1 cellular context compared by ENCODE assay signal in genomic region chr4:109815151-109816081, GRCh38.
A peak's percentile ranks its signal among the peaks of the same experiment; 100 is the strongest.
TF ChIP-seq lines count a peak whose summit lies in the region.

GAR1 (plus strand) TSS chr4:109815762; CDS start chr4:109816165, 403 bp downstream.

TF ChIP-seq in K562, 482 proteins besides CTCF, POLR2A, EP300 and RAD21 (continued from another document and continues in another):
- TF ChIP-seq TRIM25 (IDR thresholded peaks at IDR 0.05; ENCODE audit: borderline replicate concordance) (no peak), ZNF639 (CRISPR knock-in tag; conservative IDR thresholded peaks at IDR 0.05 in 1 of 2, IDR thresholded peaks at IDR 0.05 in 1 of 2) (peak in 1 of 2 experiments; percentile 53; a peak in 2 of 4 replicates), FIP1L1 (IDR thresholded peaks at IDR 0.05; ENCODE audit: low read depth, low read length, poor library complexity, severe bottlenecking) (no peak), NCOA2 (IDR thresholded peaks at IDR 0.05; ENCODE audit: partially characterized antibody in 2 of 2) (no peak), KAT2B (IDR thresholded peaks at IDR 0.05; ENCODE audit: low read depth, low read length) (no peak), FOXP4 (CRISPR knock-in tag; IDR thresholded peaks at IDR 0.05; ENCODE audit: borderline replicate concordance) (no peak), E2F8 (IDR thresholded peaks at IDR 0.05; ENCODE audit: low read depth, partially characterized antibody) (peak; percentile 83), NCOA1 (IDR thresholded peaks at IDR 0.05; ENCODE audit: low read depth) (no peak), ZNF282 (CRISPR knock-in tag; IDR thresholded peaks at IDR 0.05) (no peak), AFF4 (CRISPR knock-in tag; IDR thresholded peaks at IDR 0.05) (no peak), PHF21A (IDR thresholded peaks at IDR 0.05; ENCODE audit: borderline replicate concordance, low read depth) (no peak), ZNF699 (CRISPR knock-in tag; IDR thresholded peaks at IDR 0.05; ENCODE audit: insufficient replicate concordance) (no peak), ZNF41 (CRISPR knock-in tag; conservative IDR thresholded peaks at IDR 0.05) (no peak), HIVEP1 (CRISPR knock-in tag; IDR thresholded peaks at IDR 0.05) (no peak), ATF3 (IDR thresholded peaks at IDR 0.05) (no peak), ATF3 (CRISPR knock-in tag; conservative IDR thresholded peaks at IDR 0.05) (peak; percentile 18; the same call in 1 of the 2 replicates), GATA2 (CRISPR knock-in tag; IDR thresholded peaks at IDR 0.05) (no peak), ZBTB34 (CRISPR knock-in tag; IDR thresholded peaks at IDR 0.05) (no peak), HNRNPH1 (optimal IDR thresholded peaks at IDR 0.05; ENCODE audit: low read depth, low read length) (no peak), ZNF444 (CRISPR knock-in tag; IDR thresholded peaks at IDR 0.05) (no peak), ZBTB8A (IDR thresholded peaks at IDR 0.05; ENCODE audit: partially characterized antibody) (no peak), MIER1 (IDR thresholded peaks at IDR 0.05; ENCODE audit: low read depth) (no peak), ZBTB5 (IDR thresholded peaks at IDR 0.05) (no peak), CREM (IDR thresholded peaks at IDR 0.05; ENCODE audit: low read depth) (peak; percentile 99), ZNF274 (IDR thresholded peaks at IDR 0.05; ENCODE audit: borderline replicate concordance, low read depth, low read length) (no peak), ELK3 (CRISPR knock-in tag; IDR thresholded peaks at IDR 0.05) (no peak), E2F4 (CRISPR knock-in tag; IDR thresholded peaks at IDR 0.05; ENCODE audit: low read depth) (no peak), E2F1 (CRISPR knock-in tag; IDR thresholded peaks at IDR 0.05) (peak; percentile 71; the same call in 1 of the 2 replicates), KHSRP (IDR thresholded peaks at IDR 0.05) (peak; percentile 42; the same call in 1 of the 2 replicates), ZNF436 (CRISPR knock-in tag; IDR thresholded peaks at IDR 0.05) (no peak), MLLT1 (IDR thresholded peaks at IDR 0.05) (peak; percentile 27 to 46; a peak in 1 of 4 replicates), BACH1 (tag; IDR thresholded peaks at IDR 0.05) (no peak), ZNF707 (CRISPR knock-in tag; conservative IDR thresholded peaks at IDR 0.05) (no peak), RFX1 (IDR thresholded peaks at IDR 0.05) (peak; percentile 91), U2AF1 (optimal IDR thresholded peaks at IDR 0.05; ENCODE audit: low read depth, low read length) (no peak), NFXL1 (CRISPR knock-in tag; IDR thresholded peaks at IDR 0.05) (no peak)
